In the genomic region with DNA sequence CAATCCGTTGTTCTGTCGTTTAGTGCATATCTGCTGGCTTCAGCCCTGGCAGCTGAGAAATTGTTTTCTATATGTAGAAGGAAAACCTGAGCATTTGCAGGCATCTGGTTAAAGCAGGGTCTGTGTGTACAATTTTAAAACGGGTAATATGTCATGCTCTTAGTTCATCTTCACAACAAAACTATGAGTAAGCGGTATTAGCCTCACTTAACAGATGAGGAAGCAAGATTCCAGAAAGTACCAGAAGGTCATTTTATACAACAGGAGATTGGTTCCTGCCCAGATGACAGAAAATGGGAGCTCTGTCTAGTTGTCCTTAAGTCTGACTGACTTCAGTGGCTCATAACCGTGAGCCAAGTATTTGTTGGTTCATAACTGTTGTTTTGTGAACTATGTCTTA, we compare ENCODE assay signal across 8 cellular contexts. TPM values are rescaled to one million over a fixed set of nuclear protein-coding genes. Genes with fewer than 3 reads are reported as not detected.
DNase-seq lines count a peak whose midpoint lies in the region; ATAC-seq lines count a peak whose summit lies in the region.

No MANE protein-coding gene starts in this region.

- peak overlapping the region; percentile 97; the same call in 1 of the 2 replicates for H3K9ac ChIP-seq in iPS-20b (ENCODE audit: low read depth, low read length)
- peak overlapping the region in 4 of 5 donors; percentile 69 to 94 (median 80) for H3K9ac ChIP-seq in subcutaneous abdominal adipose tissue (ENCODE audit: low read length in 5 of 5)

- peaks cover 37% of the 10 kb centered on the region for H3K4me1 Mint-ChIP-seq in activated CD4-positive, alpha-beta T cell treated with anti-CD3 and anti-CD28 coated beads, Interleukin-2, amount 10 ng/mL, durations not matched to agents 7 days and 5 days
- H3K4me1 Mint-ChIP-seq in activated T-helper 2 cell treated with anti-CD3 and anti-CD28 coated beads, Interferon-gamma antibody, Interleukin-2, Interleukin-4, amounts not matched to agents 10 μg/mL and 5 μg/mL and 100 μg/mL, durations not matched to agents 14 hours and 24 hours and 36 hours (ENCODE audit: low read depth) = peaks cover 25% of the 10 kb centered on the region

- peaks cover 23% of the 10 kb centered on the region for H3K36me3 Mint-ChIP-seq in activated CD4-positive, alpha-beta T cell treated with anti-CD3 and anti-CD28 coated beads, Interleukin-2, amount 10 ng/mL, durations not matched to agents 7 days and 5 days (ENCODE audit: low read depth)
- peaks cover 35% of the 10 kb centered on the region for H3K36me3 Mint-ChIP-seq in activated T-helper 2 cell treated with anti-CD3 and anti-CD28 coated beads, Interferon-gamma antibody, Interleukin-2, Interleukin-4, amounts not matched to agents 10 μg/mL and 5 μg/mL and 100 μg/mL, durations not matched to agents 14 hours and 24 hours and 36 hours (ENCODE audit: low read depth)

- no peaks in the 10 kb centered on the region for H3K27me3 Mint-ChIP-seq in activated CD4-positive, alpha-beta T cell treated with anti-CD3 and anti-CD28 coated beads, Interleukin-2, amount 10 ng/mL, durations not matched to agents 7 days and 5 days
- no peaks in the 10 kb centered on the region for H3K27me3 Mint-ChIP-seq in activated T-helper 2 cell treated with anti-CD3 and anti-CD28 coated beads, Interferon-gamma antibody, Interleukin-2, Interleukin-4, amounts not matched to agents 10 μg/mL and 5 μg/mL and 100 μg/mL, durations not matched to agents 14 hours and 24 hours and 36 hours (ENCODE audit: low read depth)

- intact Hi-C loops in activated T-helper 2 cell treated with anti-CD3 and anti-CD28 coated beads, Interferon-gamma antibody, Interleukin-2, Interleukin-4, amounts not matched to agents 10 μg/mL and 5 μg/mL and 100 μg/mL, durations not matched to agents 14 hours and 24 hours and 36 hours (cut with micrococcal nuclease) = loop anchor here (5.0 kb wide), 1 partner anchor 40 kb away; no protein-coding TSS in a partner anchor

- no peaks in the 10 kb centered on the region for H3K9me3 Mint-ChIP-seq in activated CD4-positive, alpha-beta T cell treated with anti-CD3 and anti-CD28 coated beads, Interleukin-2, amount 10 ng/mL, durations not matched to agents 7 days and 5 days
- no peaks in the 10 kb centered on the region for H3K9me3 Mint-ChIP-seq in activated T-helper 2 cell treated with anti-CD3 and anti-CD28 coated beads, Interferon-gamma antibody, Interleukin-2, Interleukin-4, amounts not matched to agents 10 μg/mL and 5 μg/mL and 100 μg/mL, durations not matched to agents 14 hours and 24 hours and 36 hours

- peak overlapping the region; percentile 93 for H3K27ac Mint-ChIP-seq in activated CD4-positive, alpha-beta T cell treated with anti-CD3 and anti-CD28 coated beads, Interleukin-2, amount 10 ng/mL, durations not matched to agents 7 days and 5 days
- peak overlapping the region; percentile 93 for H3K27ac Mint-ChIP-seq in activated T-helper 2 cell treated with anti-CD3 and anti-CD28 coated beads, Interferon-gamma antibody, Interleukin-2, Interleukin-4, amounts not matched to agents 10 μg/mL and 5 μg/mL and 100 μg/mL, durations not matched to agents 14 hours and 24 hours and 36 hours

- H3K27ac ChIP-seq in iPS-20b (ENCODE audit: low read length) (no peak overlapping the region), subcutaneous abdominal adipose tissue (ENCODE audit: low read depth, low read length) (peak overlapping the region; percentile 90)

- CTCF ChIA-PET in activated CD4-positive, alpha-beta T cell treated with anti-CD3 and anti-CD28 coated beads, Interleukin-2, amount 10 ng/mL, durations not matched to agents 7 days and 5 days (lab: Charles Lee) = interaction anchor here (1.0 to 2.3 kb wide), 6 partner anchors 12 to 201 kb away, joined by 3 to 14 read pairs (median 5); partner anchors contain the start of genes DNHD1 and MRPL17

- peaks cover 71% of the 10 kb centered on the region for H3K36me3 ChIP-seq in iPS-20b (ENCODE audit: insufficient read depth, low read depth, low read length)
- peaks cover 33 to 59% (median 55%) of the 10 kb centered on the region in 5 donors for H3K36me3 ChIP-seq in subcutaneous abdominal adipose tissue (ENCODE audit: control insufficient read depth in 5 of 5, insufficient read depth in 5 of 5, low read length in 5 of 5)

- ATAC-seq in activated CD4-positive, CD25-positive, alpha-beta regulatory T cell treated with anti-CD3 and anti-CD28 coated beads, Interleukin-2, amount 50 U/mL, for 24 hours = no peak

- DNase-seq in activated CD4-positive, alpha-beta T cell treated with anti-CD3 and anti-CD28 coated beads, Interleukin-2, amount 10 ng/mL, durations not matched to agents 7 days and 5 days = no peak
- no peak for DNase-seq in activated CD4-positive, alpha-beta T cell treated with anti-CD3 and anti-CD28 coated beads, Interleukin-2, amount 50 U/mL, for 48 hours
- DNase-seq in activated T-helper 2 cell treated with anti-CD3 and anti-CD28 coated beads, Interferon-gamma antibody, Interleukin-2, Interleukin-4, amounts not matched to agents 10 μg/mL and 5 μg/mL and 100 μg/mL, durations not matched to agents 14 hours and 24 hours and 36 hours (ENCODE audit: low spot score) = no peak
- DNase-seq in stimulated activated CD4-positive, alpha-beta T cell treated with anti-CD3 and anti-CD28 coated beads, Interleukin-1b, Interleukin-23, amount 100 ng/mL, for 48 hours = no peak
- no peak for DNase-seq in NCI-H510A treated with DMSO at 0.1 percent for 48 hours (lab: John Stamatoyannopoulos, UW)

- POLR2A ChIA-PET in activated CD4-positive, alpha-beta T cell treated with anti-CD3 and anti-CD28 coated beads, Interleukin-2, amount 10 ng/mL, durations not matched to agents 7 days and 5 days (lab: Charles Lee) = no interaction called here

- peak overlapping the region; percentile 82 for H3K4me3 Mint-ChIP-seq in activated CD4-positive, alpha-beta T cell treated with anti-CD3 and anti-CD28 coated beads, Interleukin-2, amount 10 ng/mL, durations not matched to agents 7 days and 5 days
- H3K4me3 Mint-ChIP-seq in activated T-helper 2 cell treated with anti-CD3 and anti-CD28 coated beads, Interferon-gamma antibody, Interleukin-2, Interleukin-4, amounts not matched to agents 10 μg/mL and 5 μg/mL and 100 μg/mL, durations not matched to agents 14 hours and 24 hours and 36 hours (ENCODE audit: low read depth) = peak overlapping the region; percentile 88

- peak overlapping the region; percentile 98 for H3K4me3 ChIP-seq in iPS-20b (ENCODE audit: low read length)
- peak overlapping the region; percentile 79 to 96 (median 87) for H3K4me3 ChIP-seq in subcutaneous abdominal adipose tissue (ENCODE audit: low read depth in 1 of 5, low read length in 5 of 5)

- H3K9me3 ChIP-seq in iPS-20b (ENCODE audit: insufficient read depth, low read depth, low read length) (no peaks in the 10 kb centered on the region), subcutaneous abdominal adipose tissue (ENCODE audit: control insufficient read depth in 5 of 5, low read length in 5 of 5) (no peaks in the 10 kb centered on the region)

- H3K27me3 ChIP-seq in iPS-20b (ENCODE audit: insufficient read depth, low read length) = no peaks in the 10 kb centered on the region
- no peaks in the 10 kb centered on the region for H3K27me3 ChIP-seq in subcutaneous abdominal adipose tissue (ENCODE audit: control insufficient read depth in 5 of 5, insufficient read depth in 4 of 5, low read length in 5 of 5)

- peaks cover 10% of the 10 kb centered on the region for H3K4me1 ChIP-seq in iPS-20b (ENCODE audit: insufficient read depth, low read length)
- peaks cover 15 to 36% (median 25%) of the 10 kb centered on the region in 5 donors for H3K4me1 ChIP-seq in subcutaneous abdominal adipose tissue (ENCODE audit: control insufficient read depth in 5 of 5, insufficient read depth in 5 of 5, low read length in 5 of 5)

RNA-seq across cellular contexts. Expression of gene TIMM10B, which starts 1.1 kb away (rescaled TPM):
- 10 to 100 TPM; 25.6 to 27.0 TPM for total RNA-seq in activated CD4-positive, alpha-beta T cell treated with anti-CD3 and anti-CD28 coated beads, Interleukin-2, amount 10 ng/mL, durations not matched to agents 7 days and 5 days
- 42.9 and 43.0 TPM in 2 replicates for total RNA-seq in activated T-helper 2 cell treated with anti-CD3 and anti-CD28 coated beads, Interferon-gamma antibody, Interleukin-2, Interleukin-4, amounts not matched to agents 10 μg/mL and 5 μg/mL and 100 μg/mL, durations not matched to agents 14 hours and 24 hours and 36 hours

RNA-seq across cellular contexts. Expression of gene ARFIP2, which starts 1.3 kb away (rescaled TPM):
- 10 to 100 TPM; 39.0 to 40.6 TPM for total RNA-seq in activated CD4-positive, alpha-beta T cell treated with anti-CD3 and anti-CD28 coated beads, Interleukin-2, amount 10 ng/mL, durations not matched to agents 7 days and 5 days
- total RNA-seq in activated T-helper 2 cell treated with anti-CD3 and anti-CD28 coated beads, Interferon-gamma antibody, Interleukin-2, Interleukin-4, amounts not matched to agents 10 μg/mL and 5 μg/mL and 100 μg/mL, durations not matched to agents 14 hours and 24 hours and 36 hours = 46.8 and 48.6 TPM in 2 replicates

RNA-seq across cellular contexts. Expression of gene TRIM3, which starts 8.7 kb away (rescaled TPM):
- total RNA-seq in activated CD4-positive, alpha-beta T cell treated with anti-CD3 and anti-CD28 coated beads, Interleukin-2, amount 10 ng/mL, durations not matched to agents 7 days and 5 days = 1 to 10 TPM; 6.8 to 8.4 TPM
- 3.6 and 6.8 TPM in 2 replicates for total RNA-seq in activated T-helper 2 cell treated with anti-CD3 and anti-CD28 coated beads, Interferon-gamma antibody, Interleukin-2, Interleukin-4, amounts not matched to agents 10 μg/mL and 5 μg/mL and 100 μg/mL, durations not matched to agents 14 hours and 24 hours and 36 hours

RNA-seq across cellular contexts. Expression of gene DNHD1, which starts 14.6 kb away (rescaled TPM):
- total RNA-seq in activated CD4-positive, alpha-beta T cell treated with anti-CD3 and anti-CD28 coated beads, Interleukin-2, amount 10 ng/mL, durations not matched to agents 7 days and 5 days = 10 to 100 TPM; 15.8 to 18.0 TPM
- 27.5 and 28.8 TPM in 2 replicates for total RNA-seq in activated T-helper 2 cell treated with anti-CD3 and anti-CD28 coated beads, Interferon-gamma antibody, Interleukin-2, Interleukin-4, amounts not matched to agents 10 μg/mL and 5 μg/mL and 100 μg/mL, durations not matched to agents 14 hours and 24 hours and 36 hours

RNA-seq across cellular contexts. Expression of gene HPX, which starts 41.6 kb away (rescaled TPM):
- under 1 TPM in 1 of 2 experiments, not detected in 1; 0.35 TPM for total RNA-seq in activated CD4-positive, alpha-beta T cell treated with anti-CD3 and anti-CD28 coated beads, Interleukin-2, amount 10 ng/mL, durations not matched to agents 7 days and 5 days
- total RNA-seq in activated T-helper 2 cell treated with anti-CD3 and anti-CD28 coated beads, Interferon-gamma antibody, Interleukin-2, Interleukin-4, amounts not matched to agents 10 μg/mL and 5 μg/mL and 100 μg/mL, durations not matched to agents 14 hours and 24 hours and 36 hours = 0.46 and 0.50 TPM in 2 replicates
